28 cellular contexts compared by ENCODE assay signal in the genomic region with DNA sequence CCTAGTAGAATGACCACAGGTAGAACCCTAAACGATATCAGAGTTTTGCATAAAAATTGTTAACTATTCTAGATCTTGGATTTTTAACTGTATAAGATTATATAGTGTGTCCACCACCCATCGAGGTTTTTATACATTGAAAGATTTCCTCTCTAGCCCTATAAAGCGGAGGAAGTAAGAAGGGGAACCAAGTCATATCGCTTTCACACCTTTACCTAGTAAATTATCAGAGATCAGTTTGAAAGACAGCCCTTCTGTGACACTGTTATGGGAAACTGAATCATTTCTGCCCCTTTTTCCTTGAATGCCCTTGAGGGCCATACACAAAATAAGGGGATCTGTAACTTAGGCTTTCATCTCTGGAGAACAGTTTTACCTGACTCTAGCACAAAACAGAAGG.
"Had no signal": no experiment of that assay in that cellular context is flagged by ENCODE, and none has a peak within 500 bp of the region (broad histone marks: within the 10 kb centered on the region; RNA-seq: fewer than 3 reads in every experiment).

No MANE protein-coding gene starts in this region.

- H3K27me3 ChIP-seq: colonic mucosa, dorsolateral prefrontal cortex, esophagus muscularis mucosa, foreskin keratinocyte, gastrocnemius medialis, gastroesophageal sphincter had no signal

- H3K27ac ChIP-seq: colonic mucosa, coronary artery, dorsolateral prefrontal cortex, epithelial cell of prostate, esophagus muscularis mucosa, esophagus squamous epithelium, foreskin keratinocyte, gastrocnemius medialis, gastroesophageal sphincter, heart left ventricle, heart right ventricle, hepatocyte had no signal

- H2AFZ ChIP-seq: hepatocyte had no signal

- H3K9me3 ChIP-seq: colonic mucosa, esophagus muscularis mucosa, esophagus squamous epithelium, gastrocnemius medialis, gastroesophageal sphincter, heart left ventricle, heart right ventricle had no signal

- H3K4me3 ChIP-seq: colonic mucosa, coronary artery, dorsolateral prefrontal cortex, esophagus muscularis mucosa, esophagus squamous epithelium, gastrocnemius medialis, gastroesophageal sphincter, heart left ventricle, heart right ventricle, hepatocyte had no signal

- DNase-seq: colonic mucosa; cortex of kidney; dermis blood vessel endothelial cell; dorsolateral prefrontal cortex; effector CD4-positive, alpha-beta T cell; effector CD8-positive, alpha-beta T cell; effector memory CD4-positive, alpha-beta T cell; effector memory CD8-positive, alpha-beta T cell; endodermal cell; erythroblast; esophagus squamous epithelium; foreskin fibroblast; foreskin keratinocyte; foreskin melanocyte; gastrocnemius medialis; glutamatergic neuron; head of caudate nucleus; heart left ventricle; heart right ventricle had no signal

- H3K4me2 ChIP-seq: hepatocyte had no signal

- FAIRE-seq: endometrium, endothelial cell of umbilical vein, frontal cortex had no signal

- H3K79me2 ChIP-seq: hepatocyte had no signal

- H3K4me1 ChIP-seq: colonic mucosa, esophagus muscularis mucosa, foreskin keratinocyte, gastrocnemius medialis, gastroesophageal sphincter, heart left ventricle, heart right ventricle had no signal

- ATAC-seq: effector memory CD8-positive, alpha-beta T cell; esophagus mucosa; foreskin keratinocyte; gastrocnemius medialis; gastroesophageal sphincter; heart left ventricle; heart right ventricle had no signal

- H3K36me3 ChIP-seq: colonic mucosa, esophagus muscularis mucosa, esophagus squamous epithelium, gastrocnemius medialis, gastroesophageal sphincter, heart left ventricle, heart right ventricle had no signal
